In the genomic region with DNA sequence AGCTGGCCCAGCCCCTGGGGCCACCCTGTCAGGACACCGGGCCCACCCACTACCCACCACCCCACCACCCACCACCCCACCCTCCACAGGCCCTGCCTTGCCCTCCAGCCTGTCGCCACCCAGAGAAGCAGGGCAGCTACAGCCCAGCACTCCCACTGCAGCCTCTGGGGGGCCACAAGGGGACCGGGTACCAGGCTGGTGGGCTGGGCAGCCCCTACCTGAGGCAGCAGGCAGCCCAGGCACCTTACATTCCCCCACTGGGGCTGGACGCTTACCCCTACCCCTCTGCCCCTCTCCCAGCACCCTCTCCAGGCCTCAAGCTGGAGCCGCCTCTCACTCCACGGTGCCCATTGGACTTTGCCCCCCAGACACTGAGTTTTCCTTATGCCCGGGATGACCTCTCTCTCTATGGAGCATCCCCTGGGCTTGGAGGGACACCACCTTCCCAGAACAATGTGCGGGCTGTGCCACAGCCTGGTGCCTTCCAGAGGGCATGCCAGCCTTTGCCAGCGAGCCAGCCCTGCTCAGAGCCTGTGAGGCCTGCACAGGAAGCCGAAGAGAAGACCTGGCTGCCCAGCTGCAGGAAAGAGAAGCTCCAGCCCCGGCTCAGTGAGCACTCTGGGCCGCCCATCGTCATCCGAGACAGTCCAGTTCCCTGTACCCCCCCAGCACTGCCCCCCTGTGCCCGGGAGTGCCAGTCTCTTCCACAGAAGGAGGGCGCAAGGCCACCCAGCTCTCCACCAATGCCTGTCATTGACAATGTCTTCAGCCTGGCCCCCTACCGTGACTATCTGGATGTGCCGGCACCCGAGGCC, we compare ENCODE assay signal across 29 cellular contexts. TPM values are rescaled to one million over a fixed set of nuclear protein-coding genes. Genes with fewer than 3 reads are reported as not detected.
DNase-seq lines count a peak whose midpoint lies in the region; ATAC-seq, FAIRE-seq and TF ChIP-seq lines count a peak whose summit lies in the region.
"Had no signal": no experiment of that assay in that cellular context is flagged by ENCODE, and none has a peak within 500 bp of the region (broad histone marks: within the 10 kb centered on the region; RNA-seq: fewer than 3 reads in every experiment).

No MANE protein-coding gene starts in this region.

- H3K4me1 ChIP-seq in HEK293 (ENCODE audit: control insufficient read depth, insufficient read depth, low read length) (peaks cover 15% of the 10 kb centered on the region), small intestine (ENCODE audit: control insufficient read depth in 2 of 2, insufficient read depth in 1 of 2, low read depth in 1 of 2, low read length in 1 of 2) (no peaks in the 10 kb centered on the region)

- peaks cover 28% of the 10 kb centered on the region for H3K36me3 Mint-ChIP-seq in activated CD4-positive, alpha-beta T cell treated with anti-CD3 and anti-CD28 coated beads, Interleukin-2, amount 10 ng/mL, durations not matched to agents 7 days and 5 days (ENCODE audit: low read depth)

- no peak for DNase-seq in activated CD4-positive, alpha-beta T cell treated with anti-CD3 and anti-CD28 coated beads, Interleukin-2, amount 10 ng/mL, durations not matched to agents 7 days and 5 days
- no peak for DNase-seq in activated CD4-positive, alpha-beta T cell treated with anti-CD3 and anti-CD28 coated beads for 1 hour
- DNase-seq in small intestine (peak; percentile 61), putamen (ENCODE audit: low spot score) (no peak), DMS53 treated with DMSO at 0.1 percent for 48 hours (lab: John Stamatoyannopoulos, UW; ENCODE audit: unreplicated experiment) (no peak)
- DNase-seq: ACHN, DMS79, IMR-90, MV-4-11, NCI-H1105 treated with DMSO at 0.1 percent for 48 hours, NCI-H1694, NCI-H2081, NCI-H2171, NCI-H345, NCI-H524, NCI-H774, OCI-M1, SHP77 had no signal

- CTCF ChIA-PET in activated CD4-positive, alpha-beta T cell treated with anti-CD3 and anti-CD28 coated beads, Interleukin-2, amount 10 ng/mL, durations not matched to agents 7 days and 5 days (lab: Charles Lee), result interaction anchor here (2.4 to 3.0 kb wide), 3 partner anchors 8 to 178 kb away, joined by 7 to 20 read pairs (median 8); no protein-coding TSS in a partner anchor
- CTCF ChIA-PET in HEK293 (lab: Yijun Ruan, JAX), result interaction anchor here (3.9 to 4.7 kb wide), 2 partner anchors 177 to 179 kb away, joined by 27 to 114 read pairs; no protein-coding TSS in a partner anchor

- ATAC-seq in GM21737 (IDR thresholded peaks at IDR 0.05; ENCODE audit: unreplicated experiment), result no peak
- ATAC-seq: GM23338 had no signal

- no peak for TF ChIP-seq CTCF in HEK293 (tag by site-specific recombination; IDR thresholded peaks at IDR 0.05)

- H3K36me3 ChIP-seq in HEK293 (ENCODE audit: control insufficient read depth in 2 of 2, insufficient read depth in 1 of 2, low read length in 2 of 2) (peaks cover 15 to 69% of the 10 kb centered on the region in 2 experiments), small intestine (ENCODE audit: control insufficient read depth in 2 of 2, insufficient read depth in 2 of 2, low read length in 2 of 2) (peaks cover 9 to 22% of the 10 kb centered on the region in 2 donors)

- H3K4me1 Mint-ChIP-seq in activated CD4-positive, alpha-beta T cell treated with anti-CD3 and anti-CD28 coated beads, Interleukin-2, amount 10 ng/mL, durations not matched to agents 7 days and 5 days, result peaks cover 41% of the 10 kb centered on the region

- FAIRE-seq in small intestine (lab: Jason Lieb, UNC), result no peak
- FAIRE-seq: D721Med, HTR-8/SVneo, RCC 7860 had no signal

- H3K27ac ChIP-seq in HEK293 (ENCODE audit: extremely low read depth, low read depth, low read length), result no peak overlapping the region
- H3K27ac ChIP-seq in angular gyrus (ENCODE audit: low read depth, low read length), result peak overlapping the region; percentile 58
- no peak overlapping the region for H3K27ac ChIP-seq in small intestine (ENCODE audit: low read depth in 1 of 2, low read length in 1 of 2)
- H3K27ac ChIP-seq: 22Rv1, C4-2B had no signal

- WGBS in small intestine, 3 donors, result 50 to 72% (median 66%) methylated on average over 17 to 19 of the region's 19 CpGs

- no peak overlapping the region for H3K4me3 Mint-ChIP-seq in activated CD4-positive, alpha-beta T cell treated with anti-CD3 and anti-CD28 coated beads, Interleukin-2, amount 10 ng/mL, durations not matched to agents 7 days and 5 days
- H3K4me3 Mint-ChIP-seq: GM23338 had no signal

- no peaks in the 10 kb centered on the region for H3K27me3 ChIP-seq in small intestine (ENCODE audit: control insufficient read depth in 2 of 2, insufficient read depth in 2 of 2, low read length in 2 of 2)

- no peak overlapping the region for H3K4me3 ChIP-seq in HEK293 (ENCODE audit: low read depth, low read length)
- no peak overlapping the region for H3K4me3 ChIP-seq in small intestine (ENCODE audit: low read depth in 1 of 2, low read length in 2 of 2)
- H3K4me3 ChIP-seq: GM23338, HAP-1 had no signal

- peak overlapping the region; percentile 41 for H3K27ac Mint-ChIP-seq in activated CD4-positive, alpha-beta T cell treated with anti-CD3 and anti-CD28 coated beads, Interleukin-2, amount 10 ng/mL, durations not matched to agents 7 days and 5 days
- H3K27ac Mint-ChIP-seq: GM23338 had no signal

- H3K27me3 Mint-ChIP-seq in activated CD4-positive, alpha-beta T cell treated with anti-CD3 and anti-CD28 coated beads, Interleukin-2, amount 10 ng/mL, durations not matched to agents 7 days and 5 days, result no peaks in the 10 kb centered on the region

- H3K9me3 ChIP-seq in HEK293 (ENCODE audit: control insufficient read depth, insufficient read depth, low read depth, low read length) (no peaks in the 10 kb centered on the region), small intestine (ENCODE audit: control insufficient read depth, low read depth) (no peaks in the 10 kb centered on the region)
- H3K9me3 ChIP-seq: HAP-1 had no signal

- POLR2A ChIA-PET in activated CD4-positive, alpha-beta T cell treated with anti-CD3 and anti-CD28 coated beads, Interleukin-2, amount 10 ng/mL, durations not matched to agents 7 days and 5 days (lab: Charles Lee), result no interaction called here
- POLR2A ChIA-PET in HEK293 (lab: Yijun Ruan, JAX), result interaction anchor here (0.7 to 1.5 kb wide), 5 partner anchors 8 to 250 kb away, joined by 3 to 5 read pairs (median 4); a partner anchor contains a TSS

- no peaks in the 10 kb centered on the region for H3K9me3 Mint-ChIP-seq in activated CD4-positive, alpha-beta T cell treated with anti-CD3 and anti-CD28 coated beads, Interleukin-2, amount 10 ng/mL, durations not matched to agents 7 days and 5 days
- H3K9me3 Mint-ChIP-seq: GM23338 had no signal

TF ChIP-seq in HEK293, 187 proteins besides CTCF, POLR2A, EP300 and RAD21:
- TF ChIP-seq, protein P1, sequence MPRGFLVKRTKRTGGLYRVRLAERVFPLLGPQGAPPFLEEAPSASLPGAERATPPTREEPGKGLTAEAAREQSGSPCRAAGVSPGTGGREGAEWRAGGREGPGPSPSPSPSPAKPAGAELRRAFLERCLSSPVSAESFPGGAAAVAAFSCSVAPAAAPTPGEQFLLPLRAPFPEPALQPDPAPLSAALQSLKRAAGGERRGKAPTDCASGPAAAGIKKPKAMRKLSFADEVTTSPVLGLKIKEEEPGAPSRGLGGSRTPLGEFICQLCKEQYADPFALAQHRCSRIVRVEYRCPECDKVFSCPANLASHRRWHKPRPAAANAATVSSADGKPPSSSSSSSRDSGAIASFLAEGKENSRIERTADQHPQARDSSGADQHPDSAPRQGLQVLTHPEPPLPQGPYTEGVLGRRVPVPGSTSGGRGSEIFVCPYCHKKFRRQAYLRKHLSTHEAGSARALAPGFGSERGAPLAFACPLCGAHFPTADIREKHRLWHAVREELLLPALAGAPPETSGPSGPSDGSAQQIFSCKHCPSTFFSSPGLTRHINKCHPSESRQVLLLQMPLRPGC (tag by site-specific recombination; IDR thresholded peaks at IDR 0.05), result no peak
- TF ChIP-seq, protein P2, sequence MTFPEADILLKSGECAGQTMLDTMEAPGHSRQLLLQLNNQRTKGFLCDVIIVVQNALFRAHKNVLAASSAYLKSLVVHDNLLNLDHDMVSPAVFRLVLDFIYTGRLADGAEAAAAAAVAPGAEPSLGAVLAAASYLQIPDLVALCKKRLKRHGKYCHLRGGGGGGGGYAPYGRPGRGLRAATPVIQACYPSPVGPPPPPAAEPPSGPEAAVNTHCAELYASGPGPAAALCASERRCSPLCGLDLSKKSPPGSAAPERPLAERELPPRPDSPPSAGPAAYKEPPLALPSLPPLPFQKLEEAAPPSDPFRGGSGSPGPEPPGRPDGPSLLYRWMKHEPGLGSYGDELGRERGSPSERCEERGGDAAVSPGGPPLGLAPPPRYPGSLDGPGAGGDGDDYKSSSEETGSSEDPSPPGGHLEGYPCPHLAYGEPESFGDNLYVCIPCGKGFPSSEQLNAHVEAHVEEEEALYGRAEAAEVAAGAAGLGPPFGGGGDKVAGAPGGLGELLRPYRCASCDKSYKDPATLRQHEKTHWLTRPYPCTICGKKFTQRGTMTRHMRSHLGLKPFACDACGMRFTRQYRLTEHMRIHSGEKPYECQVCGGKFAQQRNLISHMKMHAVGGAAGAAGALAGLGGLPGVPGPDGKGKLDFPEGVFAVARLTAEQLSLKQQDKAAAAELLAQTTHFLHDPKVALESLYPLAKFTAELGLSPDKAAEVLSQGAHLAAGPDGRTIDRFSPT (tag by site-specific recombination; IDR thresholded peaks at IDR 0.05), result peak; percentile 40; the same call in 1 of the 2 replicates
- no peak for TF ChIP-seq TRIM28 (IDR thresholded peaks at IDR 0.05; ENCODE audit: borderline replicate concordance, low read length)

RNA-seq across cellular contexts. Expression of a gene that starts 5.3 kb away (rescaled TPM):
- 10 to 100 TPM; 47.0 to 48.6 TPM for total RNA-seq in activated CD4-positive, alpha-beta T cell treated with anti-CD3 and anti-CD28 coated beads, Interleukin-2, amount 10 ng/mL, durations not matched to agents 7 days and 5 days
- polyA plus RNA-seq in small intestine, result 10 to 100 TPM in 1 of 3 donors, 1 to 10 TPM in 2; 6.5 to 16.9 (median 6.9) TPM

RNA-seq across cellular contexts. Expression of a gene that starts 51.1 kb away (rescaled TPM):
- total RNA-seq in activated CD4-positive, alpha-beta T cell treated with anti-CD3 and anti-CD28 coated beads, Interleukin-2, amount 10 ng/mL, durations not matched to agents 7 days and 5 days, result not detected
- not detected for polyA plus RNA-seq in small intestine
- total RNA-seq: IMR-90, M059J had no signal
- polyA plus RNA-seq: IMR-90 had no signal
